In genomic region chr13:113649212-113649611, GRCh38 we compare ENCODE assay signal across 20 cellular contexts. TPM values are rescaled to one million over a fixed set of nuclear protein-coding genes. Genes with fewer than 3 reads are reported as not detected.
DNase-seq lines count a peak whose midpoint lies in the region; ATAC-seq and TF ChIP-seq lines count a peak whose summit lies in the region.
"Had no signal": no experiment of that assay in that cellular context is flagged by ENCODE, and none has a peak within 500 bp of the region (broad histone marks: within the 10 kb centered on the region; RNA-seq: fewer than 3 reads in every experiment).

No MANE protein-coding gene starts in this region.

- no peaks in the 10 kb centered on the region for H3K9me3 ChIP-seq in heart left ventricle
- H3K9me3 ChIP-seq in heart right ventricle = no peaks in the 10 kb centered on the region
- H3K9me3 ChIP-seq in endodermal cell (ENCODE audit: control insufficient read depth, low read length) = peaks cover 13% of the 10 kb centered on the region
- H3K9me3 ChIP-seq: ascending aorta, Caco-2 had no signal

- ATAC-seq in heart left ventricle = no peak
- ATAC-seq in heart right ventricle = no peak
- no peak for ATAC-seq in GM21423 (IDR thresholded peaks at IDR 0.05; ENCODE audit: unreplicated experiment)
- ATAC-seq: activated CD8-positive, alpha-beta memory T cell treated with anti-CD3 and anti-CD28 coated beads, Interleukin-2, amount 10 ng/mL, durations not matched to agents 7 days and 5 days had no signal

- H3K9ac ChIP-seq in endodermal cell (ENCODE audit: extremely low read depth, low read length, poor library complexity, severe bottlenecking) = no peak overlapping the region

- H3K27me3 Mint-ChIP-seq in endodermal cell (ENCODE audit: insufficient read depth) (peaks cover 6% of the 10 kb centered on the region), osteocyte (ENCODE audit: unreplicated experiment) (no peaks in the 10 kb centered on the region)
- H3K27me3 Mint-ChIP-seq: activated CD8-positive, alpha-beta memory T cell treated with anti-CD3 and anti-CD28 coated beads, Interleukin-2, amount 10 ng/mL, durations not matched to agents 7 days and 5 days had no signal

- H3K9me3 Mint-ChIP-seq in endodermal cell (peaks cover 24% of the 10 kb centered on the region), osteocyte (ENCODE audit: unreplicated experiment) (no peaks in the 10 kb centered on the region)
- H3K9me3 Mint-ChIP-seq: neural crest cell had no signal

- H3K27ac ChIP-seq in heart left ventricle (no peak overlapping the region), heart right ventricle (no peak overlapping the region), endodermal cell (ENCODE audit: low read depth, low read length) (no peak overlapping the region)
- H3K27ac ChIP-seq: ascending aorta had no signal

- TF ChIP-seq CTCF in heart left ventricle (IDR thresholded peaks at IDR 0.05) (no peak), heart right ventricle (IDR thresholded peaks at IDR 0.05) (no peak), endodermal cell (conservative IDR thresholded peaks at IDR 0.05) (peak; percentile 53), osteocyte (IDR thresholded peaks at IDR 0.05) (no peak)

- H3K4me1 Mint-ChIP-seq in endodermal cell (peaks cover 5% of the 10 kb centered on the region), osteocyte (ENCODE audit: unreplicated experiment) (peaks cover 42% of the 10 kb centered on the region)
- H3K4me1 Mint-ChIP-seq: neural crest cell had no signal

- H3K36me3 Mint-ChIP-seq in endodermal cell (ENCODE audit: low read depth) (peaks cover 34% of the 10 kb centered on the region), osteocyte (ENCODE audit: unreplicated experiment) (no peaks in the 10 kb centered on the region)
- H3K36me3 Mint-ChIP-seq: activated CD8-positive, alpha-beta memory T cell treated with anti-CD3 and anti-CD28 coated beads, Interleukin-2, amount 10 ng/mL, durations not matched to agents 7 days and 5 days had no signal

- no peak overlapping the region for H3K4me3 ChIP-seq in heart left ventricle
- H3K4me3 ChIP-seq in heart right ventricle = no peak overlapping the region
- H3K4me3 ChIP-seq in endodermal cell (ENCODE audit: low read length) = no peak overlapping the region
- H3K4me3 ChIP-seq: ascending aorta had no signal

- H3K36me3 ChIP-seq in heart left ventricle (no peaks in the 10 kb centered on the region), heart right ventricle (no peaks in the 10 kb centered on the region), endodermal cell (ENCODE audit: control insufficient read depth, insufficient read depth, low read length) (no peaks in the 10 kb centered on the region)
- H3K36me3 ChIP-seq: ascending aorta had no signal

- H3K27ac Mint-ChIP-seq in endodermal cell (no peak overlapping the region), osteocyte (ENCODE audit: unreplicated experiment) (peak overlapping the region; percentile 18)
- H3K27ac Mint-ChIP-seq: activated CD8-positive, alpha-beta memory T cell treated with anti-CD3 and anti-CD28 coated beads, Interleukin-2, amount 10 ng/mL, durations not matched to agents 7 days and 5 days had no signal

- DNase-seq in heart left ventricle = peak in 3 of 5 donors; percentile 1 to 14 (median 6)
- no peak for DNase-seq in heart right ventricle
- peak; percentile 49 for DNase-seq in endodermal cell
- DNase-seq in osteocyte (ENCODE audit: extremely low spot score, unreplicated experiment) = no peak
- DNase-seq in stimulated activated CD4-positive, alpha-beta T cell treated with anti-CD3 and anti-CD28 coated beads, Interleukin-4, amount 100 ng/mL, for 4 hours = no peak
- DNase-seq in NCI-H2029 (lab: John Stamatoyannopoulos, UW) = no peak
- DNase-seq: activated CD4-positive, CD25-positive, alpha-beta regulatory T cell; activated CD8-positive, alpha-beta memory T cell treated with anti-CD3 and anti-CD28 coated beads, Interleukin-2, amount 10 ng/mL, durations not matched to agents 7 days and 5 days; KBM-7; midbrain; NCI-H774; stimulated activated naive CD4-positive, alpha-beta T cell had no signal

- H3K27me3 ChIP-seq in heart left ventricle (no peaks in the 10 kb centered on the region), heart right ventricle (no peaks in the 10 kb centered on the region), endodermal cell (ENCODE audit: control insufficient read depth, insufficient read depth, low read length, poor library complexity, severe bottlenecking) (no peaks in the 10 kb centered on the region)
- H3K27me3 ChIP-seq: ascending aorta had no signal

- no peak for TF ChIP-seq POLR2A in heart left ventricle (IDR thresholded peaks at IDR 0.05)

- peaks cover 0 to 19% (median 9%) of the 10 kb centered on the region in 12 donors for H3K4me1 ChIP-seq in heart left ventricle
- peaks cover 0 to 21% (median 14%) of the 10 kb centered on the region in 9 donors for H3K4me1 ChIP-seq in heart right ventricle
- H3K4me1 ChIP-seq in endodermal cell (ENCODE audit: control insufficient read depth, insufficient read depth, low read length) = no peaks in the 10 kb centered on the region
- H3K4me1 ChIP-seq: Caco-2 had no signal

- intact Hi-C loops in heart left ventricle (cut with DNase I) = no loop called here
- intact Hi-C loops in heart right ventricle (cut with DNase I) = no loop called here

- 78 to 86% (median 81%) methylated on average over 12 to 17 of the region's 17 CpGs for WGBS in heart left ventricle, 4 donors
- 78 to 79% methylated on average over 17 of the region's 17 CpGs for WGBS in heart right ventricle, 2 donors
- WGBS in endodermal cell (ENCODE audit: insufficient coverage in 1 of 2, insufficient read length in 1 of 2), 2 experiments = 93 to 98% methylated on average over 9 to 17 of the region's 17 CpGs

- H3K4me3 Mint-ChIP-seq in endodermal cell (no peak overlapping the region), osteocyte (ENCODE audit: unreplicated experiment) (no peak overlapping the region)
- H3K4me3 Mint-ChIP-seq: activated CD8-positive, alpha-beta memory T cell treated with anti-CD3 and anti-CD28 coated beads, Interleukin-2, amount 10 ng/mL, durations not matched to agents 7 days and 5 days; neural crest cell had no signal

RNA-seq across cellular contexts. Expression of gene ATP4B, which starts 8.8 kb away (rescaled TPM):
- not detected for total RNA-seq in heart left ventricle
- not detected for polyA plus RNA-seq in heart left ventricle
- total RNA-seq in heart right ventricle = not detected
- under 1 TPM in 1 of 2 donors, not detected in 1; 0.01 TPM for polyA plus RNA-seq in heart right ventricle
- total RNA-seq in endodermal cell = not detected
- not detected for polyA plus RNA-seq in endodermal cell (2013, experiment 1 of 2)
- not detected for polyA plus RNA-seq in endodermal cell (2013, experiment 2 of 2)
- total RNA-seq in osteocyte = not detected in 2 replicates
- total RNA-seq: activated CD8-positive, alpha-beta memory T cell treated with anti-CD3 and anti-CD28 coated beads, Interleukin-2, amount 10 ng/mL, durations not matched to agents 7 days and 5 days; ascending aorta; Caco-2; cerebellum; neural crest cell; renal cortical epithelial cell; T-helper 2 cell treated with Interferon-gamma antibody and Interleukin-4, amounts not matched to agents 100 ng/mL and 5 ng/mL, for 36 hours had no signal
- polyA plus RNA-seq: keratinocyte had no signal

RNA-seq across cellular contexts. Expression of gene GRK1, which starts 17.8 kb away (rescaled TPM):
- total RNA-seq in heart left ventricle (1 to 10 TPM in 2 of 9 donors, under 1 TPM in 4, not detected in 3; 0.08 to 1.3 (median 0.18) TPM), heart right ventricle (under 1 TPM in 6 of 10 donors, not detected in 4; 0.09 to 0.79 (median 0.22) TPM), endodermal cell (1 to 10 TPM; 1.7 to 2.5 TPM), osteocyte (0.24 TPM in 1 of 2 replicates, not detected in the other)
- polyA plus RNA-seq in heart left ventricle (under 1 TPM; 0.08 to 0.15 TPM), heart right ventricle (under 1 TPM; 0.01 to 0.22 TPM)
- polyA plus RNA-seq in endodermal cell (2013, experiment 1 of 2) = 0.25 TPM
- 0.17 TPM for polyA plus RNA-seq in endodermal cell (2013, experiment 2 of 2)
- total RNA-seq: activated CD8-positive, alpha-beta memory T cell treated with anti-CD3 and anti-CD28 coated beads, Interleukin-2, amount 10 ng/mL, durations not matched to agents 7 days and 5 days; ascending aorta; Caco-2; renal cortical epithelial cell; T-helper 2 cell treated with Interferon-gamma antibody and Interleukin-4, amounts not matched to agents 100 ng/mL and 5 ng/mL, for 36 hours had no signal
- polyA plus RNA-seq: keratinocyte had no signal

Comparison
In these comparisons a context has a peak if more than half of its experiments do, and no peak if none do; other contexts are left out.
1. DNase-seq: peak in heart left ventricle (3 of 5) and endodermal cell (single experiment); none in heart right ventricle (0 of 2), osteocyte (single experiment), stimulated activated CD4-positive, alpha-beta T cell treated with anti-CD3 and anti-CD28 coated beads, Interleukin-4, amount 100 ng/mL, for 4 hours (0 of 2) and NCI-H2029 (single experiment).